In the genomic region with DNA sequence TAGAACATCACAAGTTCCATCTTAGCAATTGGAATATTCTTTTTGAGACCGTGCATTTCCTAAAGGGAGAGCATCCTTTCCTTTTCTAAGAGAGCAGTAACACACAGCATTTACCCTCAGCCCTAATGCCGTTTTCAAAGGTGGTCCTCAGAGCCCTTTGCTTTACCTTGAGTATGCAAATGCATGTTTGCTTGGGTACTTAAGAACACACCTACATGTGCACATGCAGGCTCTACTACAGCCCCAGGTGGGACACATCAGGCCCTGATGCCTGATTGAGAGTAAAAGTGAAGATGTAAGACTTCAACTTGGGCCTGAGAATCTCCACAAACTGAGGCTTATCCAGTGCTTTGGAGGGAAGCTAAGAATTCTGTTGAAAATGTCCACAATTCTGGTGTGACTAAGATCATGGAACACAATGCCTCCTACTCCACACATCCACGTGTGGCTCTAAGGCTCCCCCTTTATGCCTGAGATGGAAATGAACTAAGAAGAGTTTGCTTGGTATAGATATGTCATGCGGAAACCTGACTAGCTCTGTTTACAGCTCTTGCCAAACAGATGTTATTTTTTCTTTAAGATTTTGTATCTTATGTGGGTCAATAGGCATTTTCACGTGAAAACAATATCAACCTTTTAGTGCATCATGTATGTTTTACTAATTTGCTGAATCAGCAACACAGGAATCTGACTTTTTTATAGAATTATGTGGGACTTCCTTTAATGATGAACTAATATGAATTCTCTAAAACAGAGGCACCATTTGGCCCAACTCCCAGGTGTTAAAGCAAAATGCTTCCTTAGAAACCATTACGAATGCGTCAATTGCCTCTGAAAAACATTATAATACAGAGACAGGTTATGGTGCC, we compare ENCODE assay signal across 9 cellular contexts. TPM values are rescaled to one million over a fixed set of nuclear protein-coding genes. Genes with fewer than 3 reads are reported as not detected.
DNase-seq lines count a peak whose midpoint lies in the region; ATAC-seq and TF ChIP-seq lines count a peak whose summit lies in the region.
"Had no signal": no experiment of that assay in that cellular context is flagged by ENCODE, and none has a peak within 500 bp of the region (broad histone marks: within the 10 kb centered on the region; RNA-seq: fewer than 3 reads in every experiment).

No MANE protein-coding gene starts in this region.

- H3K9ac ChIP-seq in neural cell (ENCODE audit: low read length), result no peak overlapping the region

- H3K4me3 ChIP-seq in NB4 (ENCODE audit: low read depth, low read length) (no peak overlapping the region), neural cell (ENCODE audit: low read length) (no peak overlapping the region), ovary (no peak overlapping the region)

- H3K27ac ChIP-seq in neural cell (ENCODE audit: low read length) (no peak overlapping the region), ovary (no peak overlapping the region)

- TF ChIP-seq CTCF in NB4 (IDR thresholded peaks at IDR 0.05; ENCODE audit: low read depth, low read length) (no peak), neural cell (IDR thresholded peaks at IDR 0.05; ENCODE audit: poor library complexity, severe bottlenecking) (peak; percentile 54), ovary (IDR thresholded peaks at IDR 0.05) (peak in 1 of 3 donors; percentile 11)

- H3K36me3 ChIP-seq in neural cell (ENCODE audit: insufficient read depth, low read length) (no peaks in the 10 kb centered on the region), ovary (no peaks in the 10 kb centered on the region)

- DNase-seq in EL (peak; percentile 55), NB4 (ENCODE audit: low read depth) (peak; percentile 9), T47D (ENCODE audit: low read depth in 1 of 2, low spot score in 1 of 2) (peak; percentile 40 to 58), ecto neural progenitor cell (ENCODE audit: low spot score) (no peak), ovary (no peak), pons (ENCODE audit: low spot score) (no peak)
- DNase-seq: activated naive CD8-positive, alpha-beta T cell treated with anti-CD3 and anti-CD28 coated beads, Interleukin-2, amount 10 ng/mL, durations not matched to agents 7 days and 5 days had no signal

- no peaks in the 10 kb centered on the region for H3K9me2 ChIP-seq in neural cell (ENCODE audit: insufficient read depth, low read length)

- TF ChIP-seq RAD21 in neural cell (conservative IDR thresholded peaks at IDR 0.05), result peak; percentile 54

- no peak overlapping the region for H3K4me2 ChIP-seq in neural cell (ENCODE audit: low read length)

- WGBS in ovary, 3 donors, result 72 to 80% (median 74%) methylated on average over 7 of the region's 7 CpGs

- TF ChIP-seq EP300 in neural cell (conservative IDR thresholded peaks at IDR 0.05; ENCODE audit: poor library complexity, severe bottlenecking) (no peak), ovary (IDR thresholded peaks at IDR 0.05) (no peak)

- no peaks in the 10 kb centered on the region for H3F3A ChIP-seq in neural cell (ENCODE audit: insufficient read depth, low read length, poor library complexity, severe bottlenecking)

- H3K4me1 ChIP-seq in ovary (ENCODE audit: insufficient read depth), result no peaks in the 10 kb centered on the region

- H3K9me3 ChIP-seq in neural cell (ENCODE audit: low read length) (no peaks in the 10 kb centered on the region), ovary (no peaks in the 10 kb centered on the region)

- no peak for ATAC-seq in HG02610 (IDR thresholded peaks at IDR 0.05; ENCODE audit: unreplicated experiment)

- no peak overlapping the region for H2AFZ ChIP-seq in neural cell (ENCODE audit: low read depth, low read length)

- H4K20me1 ChIP-seq in neural cell (ENCODE audit: insufficient read depth), result no peaks in the 10 kb centered on the region

- in situ Hi-C loops in T47D (cut with HindIII; ENCODE audit: low pct_unique_long_range_greater_than_20kb, low sequenced_read_pairs), result no loop called here

- no peak for TF ChIP-seq POLR2A in NB4 (IDR thresholded peaks at IDR 0.05; ENCODE audit: extremely low read depth, insufficient read length)
- no peak for TF ChIP-seq POLR2A in ovary (IDR thresholded peaks at IDR 0.05)

- H3K27me3 ChIP-seq in neural cell (ENCODE audit: insufficient read depth, low read depth, low read length), result no peaks in the 10 kb centered on the region
- no peaks in the 10 kb centered on the region for H3K27me3 ChIP-seq in ovary

- no peaks in the 10 kb centered on the region for H3K79me2 ChIP-seq in neural cell (replicated peaks; ENCODE audit: insufficient read depth, low read length)

- intact Hi-C loops in ovary (cut with DNase I), result loop anchor here in 2 of 4 donors (5.0 to 10.0 kb wide), 2 partner anchors 131 to 133 kb away; no protein-coding TSS in a partner anchor

TF ChIP-seq in neural cell, 6 proteins besides CTCF, POLR2A, EP300 and RAD21:
- TF ChIP-seq REST (IDR thresholded peaks at IDR 0.05; ENCODE audit: borderline replicate concordance), result no peak
- peak; percentile 50 for TF ChIP-seq SMC3 (conservative IDR thresholded peaks at IDR 0.05; ENCODE audit: poor library complexity)
TF ChIP-seq in neural cell: peak in this region for 1.

RNA-seq across cellular contexts. Expression of gene SLC2A8, which starts 48.9 kb away (rescaled TPM):
- polyA plus RNA-seq in neural cell (10.2 and 24.0 TPM in 2 replicates), ovary (10 to 100 TPM in 1 of 2 donors, 1 to 10 TPM in 1; 6.2 to 17.2 TPM)
- polyA minus RNA-seq in neural cell, result 10.5 and 11.7 TPM in 2 replicates
- 10 to 100 TPM in 6 of 7 donors, 1 to 10 TPM in 1; 9.4 to 21.2 (median 17.9) TPM for total RNA-seq in ovary

Comparison
In these comparisons a context has a peak if more than half of its experiments do, and no peak if none do; other contexts are left out.
1. DNase-seq: peak in EL (single experiment), NB4 (single experiment) and T47D (2 of 2); none in ecto neural progenitor cell (single experiment), ovary (0 of 5) and pons (single experiment).